8 cellular contexts compared by ENCODE assay signal in the genomic region with DNA sequence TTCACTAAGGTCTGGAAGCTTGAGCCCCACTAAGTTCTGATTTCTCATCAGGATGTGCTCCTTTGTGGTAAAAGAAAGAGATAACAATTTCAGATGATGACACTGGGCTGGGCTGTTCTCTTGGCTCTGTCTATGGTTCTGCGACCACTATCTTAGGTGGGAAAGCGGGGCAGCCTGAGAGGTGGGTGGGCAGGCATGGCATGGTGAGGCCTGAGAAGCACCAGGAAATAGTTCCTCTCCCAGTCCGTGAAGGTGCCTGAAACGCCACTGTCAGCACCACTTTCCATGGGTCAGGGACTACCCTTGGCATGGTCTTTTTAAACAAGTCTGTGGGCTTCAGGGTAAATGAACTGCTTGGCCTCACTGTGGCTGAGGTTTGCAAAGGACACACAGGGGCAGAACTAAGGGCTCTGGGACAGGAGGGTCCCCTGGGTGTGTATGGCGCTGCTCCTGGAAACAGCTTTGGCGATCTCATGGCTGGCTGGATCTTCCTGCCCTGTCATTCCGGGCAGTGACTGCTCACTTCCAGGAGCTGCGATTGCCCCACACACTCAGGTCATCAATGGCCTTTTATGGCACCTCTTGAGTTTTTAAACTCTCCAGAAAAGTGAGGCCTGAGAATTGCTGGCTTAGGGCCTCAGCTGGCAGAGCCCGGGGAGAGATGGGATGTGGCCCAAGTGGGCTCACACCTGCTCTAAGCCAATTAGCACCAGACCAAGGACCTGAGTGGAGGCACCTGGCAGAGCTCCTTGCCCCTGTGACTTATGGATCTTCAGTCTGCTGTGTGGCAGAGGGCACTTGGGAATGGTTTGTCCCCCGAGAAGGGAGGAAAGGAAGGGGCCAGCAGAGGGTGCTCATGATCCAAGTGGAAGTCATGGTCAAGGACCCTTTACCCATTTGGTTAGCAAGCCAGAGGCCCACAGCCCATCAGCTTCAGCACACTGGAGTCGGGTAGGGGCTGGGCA. TPM values are rescaled to one million over a fixed set of nuclear protein-coding genes. Genes with fewer than 3 reads are reported as not detected.
DNase-seq lines count a peak whose midpoint lies in the region; ATAC-seq and TF ChIP-seq lines count a peak whose summit lies in the region.

No MANE protein-coding gene starts in this region.

- H3K9me3 ChIP-seq in adrenal gland (replicated peaks in 1 of 3): no peaks in the 10 kb centered on the region
- H3K9me3 ChIP-seq in uterus: no peaks in the 10 kb centered on the region

- H3K27me3 ChIP-seq in adrenal gland (no peaks in the 10 kb centered on the region), uterus (no peaks in the 10 kb centered on the region)

- intact Hi-C loops in adrenal gland (cut with DNase I) (no loop called here), left colon (cut with DNase I, micrococcal nuclease) (loop anchor here in 1 of 2 donors (5.0 kb wide), 1 partner anchor 108 kb away; no protein-coding TSS in a partner anchor), uterus (cut with DNase I; ENCODE audit: low total_unique reads) (no loop called here)

- H3K27ac ChIP-seq in adrenal gland (peak overlapping the region in 4 of 5 donors; percentile 44 to 82 (median 74)), uterus (peak overlapping the region; percentile 69 to 78)

- ATAC-seq in left colon: peak; percentile 21
- no peak for ATAC-seq in GM21526 (IDR thresholded peaks at IDR 0.05; ENCODE audit: low FRiP score, unreplicated experiment)
- no peak for ATAC-seq in HG03175 (IDR thresholded peaks at IDR 0.05; ENCODE audit: unreplicated experiment)

- TF ChIP-seq CTCF in adrenal gland (IDR thresholded peaks at IDR 0.05): peak; percentile 7 to 64 (median 50)
- TF ChIP-seq CTCF in uterus (IDR thresholded peaks at IDR 0.05): peak; percentile 24 to 51 (median 44)

- WGBS in adrenal gland, 4 donors: 72 to 81% (median 80%) methylated on average over 10 to 11 of the region's 11 CpGs

- no peak overlapping the region for H3K4me3 ChIP-seq in adrenal gland
- no peak overlapping the region for H3K4me3 ChIP-seq in uterus

- H3K4me1 ChIP-seq in adrenal gland (replicated peaks in 1 of 2) (peaks cover 22 to 29% of the 10 kb centered on the region in 2 donors), uterus (peaks cover 0 to 14% of the 10 kb centered on the region in 2 donors)

- TF ChIP-seq POLR2A in adrenal gland (IDR thresholded peaks at IDR 0.05) (no peak), uterus (IDR thresholded peaks at IDR 0.05) (no peak)

- DNase-seq in NCI-H748 (lab: John Stamatoyannopoulos, UW; ENCODE audit: unreplicated experiment) (peak; percentile 54), NCI-H748 treated with DMSO at 0.1 percent for 48 hours (lab: John Stamatoyannopoulos, UW) (no peak), NCI-H1092 treated with DMSO at 0.1 percent for 48 hours (lab: John Stamatoyannopoulos, UW) (peak; percentile 62), adrenal gland (peak in 6 of 7 donors; percentile 43 to 73 (median 60)), left colon (peak in 1 of 2 donors; percentile 46), uterus (no peak)

- H3K36me3 ChIP-seq in adrenal gland (replicated peaks in 1 of 2) (no peaks in the 10 kb centered on the region), uterus (no peaks in the 10 kb centered on the region)

RNA-seq across cellular contexts. Expression of gene LYVE1, which starts 55.6 kb away (rescaled TPM):
- total RNA-seq in adrenal gland: 100 to 1,000 TPM in 7 of 8 donors, 10 to 100 TPM in 1; 86.0 to 457 (median 254) TPM
- polyA plus RNA-seq in adrenal gland: 100 to 1,000 TPM in 1 of 3 donors, 10 to 100 TPM in 2; 29.1 to 398 (median 57.8) TPM
- 10 to 100 TPM; 31.3 to 39.4 TPM for total RNA-seq in left colon
- total RNA-seq in uterus: 100 to 1,000 TPM in 1 of 4 donors, 10 to 100 TPM in 3; 12.8 to 154 (median 44.0) TPM

Comparison
In these comparisons a context has a peak if more than half of its experiments do, and no peak if none do; other contexts are left out.
1. DNase-seq: peak in NCI-H748 (single experiment), NCI-H1092 treated with DMSO at 0.1 percent for 48 hours (single experiment) and adrenal gland (6 of 7); none in NCI-H748 treated with DMSO at 0.1 percent for 48 hours (single experiment) and uterus (0 of 2).